Comparison of ENCODE assay signal across 8 cellular contexts in genomic region chr3:126983276-126983652, GRCh38. TPM values are rescaled to one million over a fixed set of nuclear protein-coding genes. Genes with fewer than 3 reads are reported as not detected.
A peak's percentile ranks its signal among the peaks of the same experiment; 100 is the strongest.
DNase-seq lines count a peak whose midpoint lies in the region; ATAC-seq, FAIRE-seq and TF ChIP-seq lines count a peak whose summit lies in the region.

No MANE protein-coding gene starts in this region.

- DNase-seq in GM13976 (ENCODE audit: low spot score) (peak; percentile 66), pancreas (peak in 1 of 6 donors; percentile 53), foreskin keratinocyte (no peak), NAMALWA (ENCODE audit: low spot score) (no peak)
- DNase-seq in effector memory CD4-positive, alpha-beta T cell = no peak

- H3K4me3 ChIP-seq in effector memory CD4-positive, alpha-beta T cell (ENCODE audit: insufficient read depth, low read depth, low read length, poor library complexity, severe bottlenecking) = peak overlapping the region; percentile 63
- H3K4me3 ChIP-seq in pancreas = peak overlapping the region; percentile 53 to 84 (median 75)

- 0 to 2% methylated on average over 5 to 70 of the region's 70 CpGs for WGBS in pancreas, 2 donors

- H3K36me3 ChIP-seq in effector memory CD4-positive, alpha-beta T cell (ENCODE audit: control insufficient read depth, insufficient read depth, low read length) = no peaks in the 10 kb centered on the region
- no peaks in the 10 kb centered on the region for H3K36me3 ChIP-seq in pancreas

- no peaks in the 10 kb centered on the region for H3K27me3 ChIP-seq in effector memory CD4-positive, alpha-beta T cell (replicated peaks; ENCODE audit: control insufficient read depth, insufficient read depth, low read length, poor library complexity, severe bottlenecking)
- no peaks in the 10 kb centered on the region for H3K27me3 ChIP-seq in pancreas
- no peaks in the 10 kb centered on the region for H3K27me3 ChIP-seq in foreskin keratinocyte

- no peaks in the 10 kb centered on the region for H3K9me3 ChIP-seq in effector memory CD4-positive, alpha-beta T cell (ENCODE audit: control insufficient read depth, low read length)
- no peaks in the 10 kb centered on the region for H3K9me3 ChIP-seq in pancreas

- no peak for FAIRE-seq in pancreas (lab: Jason Lieb, UNC)

- no peak overlapping the region for H3K27ac ChIP-seq in effector memory CD4-positive, alpha-beta T cell (ENCODE audit: insufficient read depth, low read length, poor library complexity, severe bottlenecking)
- H3K27ac ChIP-seq in pancreas (no peak overlapping the region), foreskin keratinocyte (no peak overlapping the region)

- intact Hi-C loops in pancreas (cut with DNase I) = loop anchor here in 1 of 3 donors (10.0 kb wide), 1 partner anchor 228 kb away; no protein-coding TSS in a partner anchor

- in situ Hi-C loops in GM13976 (cut with MboI; ENCODE audit: low sequenced_read_pairs, unreplicated experiment) = no loop called here

- H3K4me1 ChIP-seq in effector memory CD4-positive, alpha-beta T cell (ENCODE audit: control insufficient read depth, insufficient read depth, low read length, poor library complexity, severe bottlenecking) = peaks cover 18% of the 10 kb centered on the region
- H3K4me1 ChIP-seq in pancreas (peaks cover 0 to 16% (median 11%) of the 10 kb centered on the region in 3 donors), foreskin keratinocyte (peaks cover 4% of the 10 kb centered on the region)

- ATAC-seq in HG03439 (IDR thresholded peaks at IDR 0.05; ENCODE audit: unreplicated experiment) (peak; percentile 7), pancreas (peak in 1 of 4 donors; percentile 17), GM19452 (IDR thresholded peaks at IDR 0.05; ENCODE audit: unreplicated experiment) (no peak), HG03457 (IDR thresholded peaks at IDR 0.05; ENCODE audit: unreplicated experiment) (no peak), foreskin keratinocyte (no peak)

- no peak for TF ChIP-seq CTCF in GM13976 (IDR thresholded peaks at IDR 0.05; ENCODE audit: borderline replicate concordance, control extremely low read depth, extremely low read depth, insufficient read depth, missing control alignments)
- no peak for TF ChIP-seq CTCF in pancreas (IDR thresholded peaks at IDR 0.05)
- TF ChIP-seq CTCF in foreskin keratinocyte (conservative IDR thresholded peaks at IDR 0.05) = no peak

RNA-seq across cellular contexts. Expression of gene PLXNA1, which starts 0.3 kb away (rescaled TPM):
- total RNA-seq in pancreas = 10 to 100 TPM in 2 of 6 donors, 1 to 10 TPM in 4; 7.4 to 20.0 (median 8.5) TPM
- 10 to 100 TPM in 1 of 2 donors, 1 to 10 TPM in 1; 6.4 to 12.0 TPM for polyA plus RNA-seq in pancreas
- total RNA-seq in foreskin keratinocyte = 76.1 and 82.6 TPM in 2 replicates
- polyA plus RNA-seq in foreskin keratinocyte = 23.7 and 24.2 TPM in 2 replicates
